In genomic region chr1:111183681-111184080, GRCh38 we compare ENCODE assay signal across 1 cellular context.
TF ChIP-seq lines count a peak whose summit lies in the region.

No MANE protein-coding gene starts in this region.

TF ChIP-seq in WTC11, 78 proteins besides CTCF, POLR2A, EP300 and RAD21 (continued from another document):
- TF ChIP-seq GRHL2 (CRISPR knock-in tag; IDR thresholded peaks at IDR 0.05; ENCODE audit: insufficient replicate concordance, severe bottlenecking) (no peak), ZNF263 (CRISPR knock-in tag; IDR thresholded peaks at IDR 0.05; ENCODE audit: low read depth) (no peak), PRRX2 (CRISPR knock-in tag; IDR thresholded peaks at IDR 0.05) (no peak), NFATC4 (CRISPR knock-in tag; IDR thresholded peaks at IDR 0.05) (no peak), FOXP4 (CRISPR knock-in tag; IDR thresholded peaks at IDR 0.05) (no peak), ZNF396 (CRISPR knock-in tag; IDR thresholded peaks at IDR 0.05; ENCODE audit: borderline replicate concordance) (no peak), TEAD1 (CRISPR knock-in tag; IDR thresholded peaks at IDR 0.05) (no peak)
- TF ChIP-seq, protein P1, sequence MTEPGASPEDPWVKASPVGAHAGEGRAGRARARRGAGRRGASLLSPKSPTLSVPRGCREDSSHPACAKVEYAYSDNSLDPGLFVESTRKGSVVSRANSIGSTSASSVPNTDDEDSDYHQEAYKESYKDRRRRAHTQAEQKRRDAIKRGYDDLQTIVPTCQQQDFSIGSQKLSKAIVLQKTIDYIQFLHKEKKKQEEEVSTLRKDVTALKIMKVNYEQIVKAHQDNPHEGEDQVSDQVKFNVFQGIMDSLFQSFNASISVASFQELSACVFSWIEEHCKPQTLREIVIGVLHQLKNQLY (CRISPR knock-in tag; IDR thresholded peaks at IDR 0.05): no peak
- TF ChIP-seq, protein P2, sequence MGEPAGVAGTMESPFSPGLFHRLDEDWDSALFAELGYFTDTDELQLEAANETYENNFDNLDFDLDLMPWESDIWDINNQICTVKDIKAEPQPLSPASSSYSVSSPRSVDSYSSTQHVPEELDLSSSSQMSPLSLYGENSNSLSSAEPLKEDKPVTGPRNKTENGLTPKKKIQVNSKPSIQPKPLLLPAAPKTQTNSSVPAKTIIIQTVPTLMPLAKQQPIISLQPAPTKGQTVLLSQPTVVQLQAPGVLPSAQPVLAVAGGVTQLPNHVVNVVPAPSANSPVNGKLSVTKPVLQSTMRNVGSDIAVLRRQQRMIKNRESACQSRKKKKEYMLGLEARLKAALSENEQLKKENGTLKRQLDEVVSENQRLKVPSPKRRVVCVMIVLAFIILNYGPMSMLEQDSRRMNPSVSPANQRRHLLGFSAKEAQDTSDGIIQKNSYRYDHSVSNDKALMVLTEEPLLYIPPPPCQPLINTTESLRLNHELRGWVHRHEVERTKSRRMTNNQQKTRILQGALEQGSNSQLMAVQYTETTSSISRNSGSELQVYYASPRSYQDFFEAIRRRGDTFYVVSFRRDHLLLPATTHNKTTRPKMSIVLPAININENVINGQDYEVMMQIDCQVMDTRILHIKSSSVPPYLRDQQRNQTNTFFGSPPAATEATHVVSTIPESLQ (CRISPR knock-in tag; IDR thresholded peaks at IDR 0.05): no peak
TF ChIP-seq in WTC11: peak in this region for 0.
